Comparison of ENCODE assay signal across 2 cellular contexts in the genomic region with DNA sequence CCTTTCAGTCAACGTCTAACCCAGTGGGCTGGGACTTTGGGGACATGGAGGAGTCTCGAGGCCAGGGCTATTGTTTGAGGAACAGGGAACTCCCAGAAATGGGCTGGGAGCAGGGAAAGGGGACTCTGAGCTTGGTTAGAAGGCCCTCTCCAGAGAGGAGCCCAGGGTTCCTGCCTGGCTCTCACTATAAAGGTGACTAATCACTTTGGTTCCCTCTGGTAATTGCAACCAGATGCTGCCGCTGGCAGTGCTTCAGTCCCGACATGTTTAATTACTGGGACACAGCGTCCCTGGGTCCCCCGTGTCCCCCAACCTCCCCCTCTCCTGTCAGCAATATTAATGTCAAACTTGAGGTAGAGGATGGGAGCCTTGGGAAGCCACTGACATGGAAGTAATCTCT.
TF ChIP-seq lines count a peak whose summit lies in the region.

No MANE protein-coding gene starts in this region.

TF ChIP-seq in IMR-90, 13 proteins besides CTCF, POLR2A, EP300 and RAD21:
- TF ChIP-seq BHLHE40 (IDR thresholded peaks at IDR 0.05; ENCODE audit: low read depth, low read length): no peak
- TF ChIP-seq CHD1 (IDR thresholded peaks at IDR 0.05; ENCODE audit: low read depth, low read length): no peak
- TF ChIP-seq FOS (IDR thresholded peaks at IDR 0.05; ENCODE audit: low read depth, low read length): no peak
- TF ChIP-seq RFX5 (IDR thresholded peaks at IDR 0.05; ENCODE audit: low read depth, low read length): no peak
- TF ChIP-seq CEBPB (IDR thresholded peaks at IDR 0.05; ENCODE audit: low read depth, low read length): no peak
- TF ChIP-seq MAZ (IDR thresholded peaks at IDR 0.05; ENCODE audit: borderline replicate concordance, low read depth, low read length): no peak

TF ChIP-seq in HepG2, 621 proteins besides CTCF, POLR2A, EP300 and RAD21:
- TF ChIP-seq ARNT (IDR thresholded peaks at IDR 0.05) (no peak), THAP11 (CRISPR knock-in tag; IDR thresholded peaks at IDR 0.05) (no peak), NFE2L2 (IDR thresholded peaks at IDR 0.05; ENCODE audit: low read length) (no peak), TAF15 (IDR thresholded peaks at IDR 0.05; ENCODE audit: low read depth, low read length, poor library complexity, severe bottlenecking) (no peak), HMG20B (CRISPR knock-in tag; conservative IDR thresholded peaks at IDR 0.05) (no peak), ZNF891 (CRISPR knock-in tag; IDR thresholded peaks at IDR 0.05) (no peak), ZNF674 (CRISPR knock-in tag; IDR thresholded peaks at IDR 0.05; ENCODE audit: low read depth) (no peak), U2AF2 (IDR thresholded peaks at IDR 0.05; ENCODE audit: low read depth, low read length) (no peak)
- TF ChIP-seq, protein P1, sequence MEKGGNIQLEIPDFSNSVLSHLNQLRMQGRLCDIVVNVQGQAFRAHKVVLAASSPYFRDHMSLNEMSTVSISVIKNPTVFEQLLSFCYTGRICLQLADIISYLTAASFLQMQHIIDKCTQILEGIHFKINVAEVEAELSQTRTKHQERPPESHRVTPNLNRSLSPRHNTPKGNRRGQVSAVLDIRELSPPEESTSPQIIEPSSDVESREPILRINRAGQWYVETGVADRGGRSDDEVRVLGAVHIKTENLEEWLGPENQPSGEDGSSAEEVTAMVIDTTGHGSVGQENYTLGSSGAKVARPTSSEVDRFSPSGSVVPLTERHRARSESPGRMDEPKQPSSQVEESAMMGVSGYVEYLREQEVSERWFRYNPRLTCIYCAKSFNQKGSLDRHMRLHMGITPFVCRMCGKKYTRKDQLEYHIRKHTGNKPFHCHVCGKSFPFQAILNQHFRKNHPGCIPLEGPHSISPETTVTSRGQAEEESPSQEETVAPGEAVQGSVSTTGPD (CRISPR knock-in tag; IDR thresholded peaks at IDR 0.05): no peak
